Comparison of ENCODE assay signal across 8 cellular contexts in the genomic region with DNA sequence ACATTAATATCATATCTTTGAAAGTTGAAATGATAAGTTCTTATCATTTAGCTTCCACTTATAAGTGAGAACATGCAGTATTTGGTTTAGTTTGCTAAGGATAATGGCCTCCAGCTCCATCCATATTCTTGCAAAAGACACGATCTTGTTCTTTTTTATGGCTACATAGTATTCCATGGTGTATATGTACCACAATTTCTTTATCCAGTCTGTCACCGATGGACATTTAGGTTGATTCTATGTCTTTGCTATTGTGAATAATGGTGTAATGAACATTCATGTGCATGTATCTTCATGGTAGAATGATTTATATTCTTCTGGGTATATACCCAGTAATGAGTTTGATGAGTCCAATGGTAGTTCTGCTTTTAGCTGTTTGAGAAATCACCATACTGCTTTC.
"Had no signal": no experiment of that assay in that cellular context is flagged by ENCODE, and none has a peak within 500 bp of the region (broad histone marks: within the 10 kb centered on the region; RNA-seq: fewer than 3 reads in every experiment).

No MANE protein-coding gene starts in this region.

- H3K4me3 ChIP-seq: K562 had no signal

- DNase-seq: IMR-90, KBM-7, KG1 had no signal

- FAIRE-seq: HepG2, HTR-8/SVneo, K562 had no signal

- H3K4me2 ChIP-seq: KMS-11 had no signal

- ATAC-seq: HepG2, K562 had no signal

- H3K9ac ChIP-seq: KMS-11 had no signal

- H3K27ac ChIP-seq: HL-60, KMS-11 had no signal
